ENCODE assay signal across 1 cellular context in the genomic region with DNA sequence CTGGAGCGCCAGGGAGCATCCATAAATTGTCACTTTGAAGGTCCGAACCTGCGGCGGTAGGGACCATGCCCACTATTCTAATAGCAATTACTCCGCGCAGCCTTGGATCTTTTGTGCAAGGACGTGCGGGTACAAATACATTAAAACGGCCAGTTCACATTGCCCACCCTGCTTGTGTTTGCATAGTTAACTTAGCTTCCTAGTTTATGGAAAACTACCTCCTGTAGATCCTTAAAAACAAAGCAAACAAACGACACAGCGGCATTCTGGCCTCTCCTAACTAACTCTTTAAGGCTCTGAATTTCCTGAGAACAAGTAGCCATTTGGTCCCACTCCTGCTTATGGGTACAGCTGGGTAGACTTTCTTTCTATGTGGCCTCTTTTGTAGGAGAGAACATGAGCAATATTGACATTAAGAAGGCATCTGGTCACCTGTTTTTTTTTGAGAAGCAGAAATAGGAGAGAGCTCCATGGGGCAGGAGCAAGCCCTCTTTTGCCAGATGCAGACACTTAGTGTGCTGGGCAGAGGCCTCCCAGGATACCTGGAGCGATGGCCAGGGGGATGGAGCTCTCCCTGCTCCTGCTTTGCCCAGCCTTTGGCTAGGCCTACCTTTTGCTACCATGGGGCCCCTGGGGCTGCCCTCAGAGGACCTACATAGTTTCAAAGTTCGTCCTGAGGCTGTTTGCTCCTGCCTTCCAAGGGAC.
TF ChIP-seq lines count a peak whose summit lies in the region.

No MANE protein-coding gene starts in this region.

TF ChIP-seq in HepG2, 621 proteins besides CTCF, POLR2A, EP300 and RAD21 (continued from another document and continues in another):
- TF ChIP-seq, protein P1, sequence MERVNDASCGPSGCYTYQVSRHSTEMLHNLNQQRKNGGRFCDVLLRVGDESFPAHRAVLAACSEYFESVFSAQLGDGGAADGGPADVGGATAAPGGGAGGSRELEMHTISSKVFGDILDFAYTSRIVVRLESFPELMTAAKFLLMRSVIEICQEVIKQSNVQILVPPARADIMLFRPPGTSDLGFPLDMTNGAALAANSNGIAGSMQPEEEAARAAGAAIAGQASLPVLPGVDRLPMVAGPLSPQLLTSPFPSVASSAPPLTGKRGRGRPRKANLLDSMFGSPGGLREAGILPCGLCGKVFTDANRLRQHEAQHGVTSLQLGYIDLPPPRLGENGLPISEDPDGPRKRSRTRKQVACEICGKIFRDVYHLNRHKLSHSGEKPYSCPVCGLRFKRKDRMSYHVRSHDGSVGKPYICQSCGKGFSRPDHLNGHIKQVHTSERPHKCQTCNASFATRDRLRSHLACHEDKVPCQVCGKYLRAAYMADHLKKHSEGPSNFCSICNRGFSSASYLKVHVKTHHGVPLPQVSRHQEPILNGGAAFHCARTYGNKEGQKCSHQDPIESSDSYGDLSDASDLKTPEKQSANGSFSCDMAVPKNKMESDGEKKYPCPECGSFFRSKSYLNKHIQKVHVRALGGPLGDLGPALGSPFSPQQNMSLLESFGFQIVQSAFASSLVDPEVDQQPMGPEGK (CRISPR knock-in tag; IDR thresholded peaks at IDR 0.05), result peak; percentile 87
- TF ChIP-seq ZNF546 (CRISPR knock-in tag; conservative IDR thresholded peaks at IDR 0.05) (no peak), TOE1 (CRISPR knock-in tag; IDR thresholded peaks at IDR 0.05) (no peak), XBP1 (CRISPR knock-in tag; IDR thresholded peaks at IDR 0.05) (0 out of 2 replicates have a peak, but pooled peaks have one; percentile 30), REPIN1 (CRISPR knock-in tag; IDR thresholded peaks at IDR 0.05; ENCODE audit: borderline replicate concordance, low read depth) (peak; percentile 10; the same call in 1 of the 2 replicates), ZNF430 (CRISPR knock-in tag; IDR thresholded peaks at IDR 0.05) (no peak), RFX1 (IDR thresholded peaks at IDR 0.05) (no peak), AKAP8 (CRISPR knock-in tag; IDR thresholded peaks at IDR 0.05) (no peak), HNF4A (CRISPR knock-in tag; IDR thresholded peaks at IDR 0.05) (peak; percentile 94), RFXANK (CRISPR knock-in tag; IDR thresholded peaks at IDR 0.05) (no peak), MED1 (CRISPR knock-in tag; IDR thresholded peaks at IDR 0.05) (peak; percentile 82), ZNF660 (CRISPR knock-in tag; IDR thresholded peaks at IDR 0.05; ENCODE audit: borderline replicate concordance, low read depth) (no peak), ZKSCAN5 (CRISPR knock-in tag; IDR thresholded peaks at IDR 0.05) (0 out of 2 replicates have a peak, but pooled peaks have one; percentile 29), ZNF224 (CRISPR knock-in tag; IDR thresholded peaks at IDR 0.05) (no peak), ZNF234 (CRISPR knock-in tag; conservative IDR thresholded peaks at IDR 0.05) (no peak), HMG20A (CRISPR knock-in tag; IDR thresholded peaks at IDR 0.05; ENCODE audit: borderline replicate concordance) (peak; percentile 56; the same call in 1 of the 2 replicates), ZFX (CRISPR knock-in tag; IDR thresholded peaks at IDR 0.05; ENCODE audit: low read depth) (peak; percentile 84), ZNF235 (CRISPR knock-in tag; IDR thresholded peaks at IDR 0.05; ENCODE audit: borderline replicate concordance) (no peak), JUN (CRISPR knock-in tag; IDR thresholded peaks at IDR 0.05) (no peak), HHEX (CRISPR knock-in tag; IDR thresholded peaks at IDR 0.05) (no peak), NFIC (IDR thresholded peaks at IDR 0.05; ENCODE audit: low read length) (0 out of 2 replicates have a peak, but pooled peaks have one; percentile 48), ZNF431 (CRISPR knock-in tag; IDR thresholded peaks at IDR 0.05; ENCODE audit: borderline replicate concordance, low read depth) (no peak), ZNF264 (CRISPR knock-in tag; IDR thresholded peaks at IDR 0.05) (peak; percentile 70), ZSCAN25 (CRISPR knock-in tag; IDR thresholded peaks at IDR 0.05) (0 out of 2 replicates have a peak, but pooled peaks have one; percentile 28), ZNF841 (CRISPR knock-in tag; IDR thresholded peaks at IDR 0.05; ENCODE audit: borderline replicate concordance) (no peak), KDM6A (CRISPR knock-in tag; IDR thresholded peaks at IDR 0.05; ENCODE audit: low read depth) (peak; percentile 83), MIER3 (CRISPR knock-in tag; IDR thresholded peaks at IDR 0.05; ENCODE audit: borderline replicate concordance) (no peak)
- TF ChIP-seq, protein P2, sequence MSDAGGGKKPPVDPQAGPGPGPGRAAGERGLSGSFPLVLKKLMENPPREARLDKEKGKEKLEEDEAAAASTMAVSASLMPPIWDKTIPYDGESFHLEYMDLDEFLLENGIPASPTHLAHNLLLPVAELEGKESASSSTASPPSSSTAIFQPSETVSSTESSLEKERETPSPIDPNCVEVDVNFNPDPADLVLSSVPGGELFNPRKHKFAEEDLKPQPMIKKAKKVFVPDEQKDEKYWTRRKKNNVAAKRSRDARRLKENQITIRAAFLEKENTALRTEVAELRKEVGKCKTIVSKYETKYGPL (CRISPR knock-in tag; IDR thresholded peaks at IDR 0.05), result no peak
- TF ChIP-seq, protein P3, sequence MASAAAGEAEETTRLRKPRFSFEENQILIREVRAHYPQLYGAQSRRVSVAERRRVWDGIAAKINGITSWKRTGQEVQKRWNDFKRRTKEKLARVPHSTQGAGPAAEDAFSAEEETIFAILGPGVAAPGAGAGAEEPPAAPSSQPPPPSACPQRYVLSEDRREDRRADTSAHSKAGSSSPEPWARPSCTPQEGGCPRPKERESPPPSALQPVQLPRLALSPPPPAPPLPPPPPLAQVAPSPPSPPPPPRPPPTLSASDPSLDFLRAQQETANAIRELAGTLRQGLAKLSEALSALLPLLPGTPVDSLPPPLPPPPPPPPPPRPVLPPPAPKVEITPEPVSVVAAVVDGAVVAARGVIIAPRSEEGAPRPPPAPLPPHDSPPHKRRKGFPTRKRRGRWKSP (CRISPR knock-in tag; IDR thresholded peaks at IDR 0.05), result peak; percentile 16; the same call in 1 of the 2 replicates
- TF ChIP-seq, protein P4, sequence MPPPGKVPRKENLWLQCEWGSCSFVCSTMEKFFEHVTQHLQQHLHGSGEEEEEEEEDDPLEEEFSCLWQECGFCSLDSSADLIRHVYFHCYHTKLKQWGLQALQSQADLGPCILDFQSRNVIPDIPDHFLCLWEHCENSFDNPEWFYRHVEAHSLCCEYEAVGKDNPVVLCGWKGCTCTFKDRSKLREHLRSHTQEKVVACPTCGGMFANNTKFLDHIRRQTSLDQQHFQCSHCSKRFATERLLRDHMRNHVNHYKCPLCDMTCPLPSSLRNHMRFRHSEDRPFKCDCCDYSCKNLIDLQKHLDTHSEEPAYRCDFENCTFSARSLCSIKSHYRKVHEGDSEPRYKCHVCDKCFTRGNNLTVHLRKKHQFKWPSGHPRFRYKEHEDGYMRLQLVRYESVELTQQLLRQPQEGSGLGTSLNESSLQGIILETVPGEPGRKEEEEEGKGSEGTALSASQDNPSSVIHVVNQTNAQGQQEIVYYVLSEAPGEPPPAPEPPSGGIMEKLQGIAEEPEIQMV (CRISPR knock-in tag; IDR thresholded peaks at IDR 0.05; ENCODE audit: low read depth), result no peak
- TF ChIP-seq, protein P5, sequence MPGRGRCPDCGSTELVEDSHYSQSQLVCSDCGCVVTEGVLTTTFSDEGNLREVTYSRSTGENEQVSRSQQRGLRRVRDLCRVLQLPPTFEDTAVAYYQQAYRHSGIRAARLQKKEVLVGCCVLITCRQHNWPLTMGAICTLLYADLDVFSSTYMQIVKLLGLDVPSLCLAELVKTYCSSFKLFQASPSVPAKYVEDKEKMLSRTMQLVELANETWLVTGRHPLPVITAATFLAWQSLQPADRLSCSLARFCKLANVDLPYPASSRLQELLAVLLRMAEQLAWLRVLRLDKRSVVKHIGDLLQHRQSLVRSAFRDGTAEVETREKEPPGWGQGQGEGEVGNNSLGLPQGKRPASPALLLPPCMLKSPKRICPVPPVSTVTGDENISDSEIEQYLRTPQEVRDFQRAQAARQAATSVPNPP (CRISPR knock-in tag; IDR thresholded peaks at IDR 0.05), result 0 out of 2 replicates have a peak, but pooled peaks have one; percentile 20
- TF ChIP-seq, protein P6, sequence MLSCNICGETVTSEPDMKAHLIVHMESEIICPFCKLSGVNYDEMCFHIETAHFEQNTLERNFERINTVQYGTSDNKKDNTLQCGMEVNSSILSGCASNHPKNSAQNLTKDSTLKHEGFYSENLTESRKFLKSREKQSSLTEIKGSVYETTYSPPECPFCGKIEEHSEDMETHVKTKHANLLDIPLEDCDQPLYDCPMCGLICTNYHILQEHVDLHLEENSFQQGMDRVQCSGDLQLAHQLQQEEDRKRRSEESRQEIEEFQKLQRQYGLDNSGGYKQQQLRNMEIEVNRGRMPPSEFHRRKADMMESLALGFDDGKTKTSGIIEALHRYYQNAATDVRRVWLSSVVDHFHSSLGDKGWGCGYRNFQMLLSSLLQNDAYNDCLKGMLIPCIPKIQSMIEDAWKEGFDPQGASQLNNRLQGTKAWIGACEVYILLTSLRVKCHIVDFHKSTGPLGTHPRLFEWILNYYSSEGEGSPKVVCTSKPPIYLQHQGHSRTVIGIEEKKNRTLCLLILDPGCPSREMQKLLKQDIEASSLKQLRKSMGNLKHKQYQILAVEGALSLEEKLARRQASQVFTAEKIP (CRISPR knock-in tag; IDR thresholded peaks at IDR 0.05; ENCODE audit: borderline replicate concordance), result no peak
- TF ChIP-seq, protein P7, sequence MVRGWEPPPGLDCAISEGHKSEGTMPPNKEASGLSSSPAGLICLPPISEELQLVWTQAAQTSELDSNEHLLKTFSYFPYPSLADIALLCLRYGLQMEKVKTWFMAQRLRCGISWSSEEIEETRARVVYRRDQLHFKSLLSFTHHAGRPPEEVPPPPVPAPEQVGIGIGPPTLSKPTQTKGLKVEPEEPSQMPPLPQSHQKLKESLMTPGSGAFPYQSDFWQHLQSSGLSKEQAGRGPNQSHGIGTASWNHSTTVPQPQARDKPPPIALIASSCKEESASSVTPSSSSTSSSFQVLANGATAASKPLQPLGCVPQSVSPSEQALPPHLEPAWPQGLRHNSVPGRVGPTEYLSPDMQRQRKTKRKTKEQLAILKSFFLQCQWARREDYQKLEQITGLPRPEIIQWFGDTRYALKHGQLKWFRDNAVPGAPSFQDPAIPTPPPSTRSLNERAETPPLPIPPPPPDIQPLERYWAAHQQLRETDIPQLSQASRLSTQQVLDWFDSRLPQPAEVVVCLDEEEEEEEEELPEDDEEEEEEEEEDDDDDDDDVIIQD (CRISPR knock-in tag; IDR thresholded peaks at IDR 0.05; ENCODE audit: low read depth), result no peak
- TF ChIP-seq, protein P8, sequence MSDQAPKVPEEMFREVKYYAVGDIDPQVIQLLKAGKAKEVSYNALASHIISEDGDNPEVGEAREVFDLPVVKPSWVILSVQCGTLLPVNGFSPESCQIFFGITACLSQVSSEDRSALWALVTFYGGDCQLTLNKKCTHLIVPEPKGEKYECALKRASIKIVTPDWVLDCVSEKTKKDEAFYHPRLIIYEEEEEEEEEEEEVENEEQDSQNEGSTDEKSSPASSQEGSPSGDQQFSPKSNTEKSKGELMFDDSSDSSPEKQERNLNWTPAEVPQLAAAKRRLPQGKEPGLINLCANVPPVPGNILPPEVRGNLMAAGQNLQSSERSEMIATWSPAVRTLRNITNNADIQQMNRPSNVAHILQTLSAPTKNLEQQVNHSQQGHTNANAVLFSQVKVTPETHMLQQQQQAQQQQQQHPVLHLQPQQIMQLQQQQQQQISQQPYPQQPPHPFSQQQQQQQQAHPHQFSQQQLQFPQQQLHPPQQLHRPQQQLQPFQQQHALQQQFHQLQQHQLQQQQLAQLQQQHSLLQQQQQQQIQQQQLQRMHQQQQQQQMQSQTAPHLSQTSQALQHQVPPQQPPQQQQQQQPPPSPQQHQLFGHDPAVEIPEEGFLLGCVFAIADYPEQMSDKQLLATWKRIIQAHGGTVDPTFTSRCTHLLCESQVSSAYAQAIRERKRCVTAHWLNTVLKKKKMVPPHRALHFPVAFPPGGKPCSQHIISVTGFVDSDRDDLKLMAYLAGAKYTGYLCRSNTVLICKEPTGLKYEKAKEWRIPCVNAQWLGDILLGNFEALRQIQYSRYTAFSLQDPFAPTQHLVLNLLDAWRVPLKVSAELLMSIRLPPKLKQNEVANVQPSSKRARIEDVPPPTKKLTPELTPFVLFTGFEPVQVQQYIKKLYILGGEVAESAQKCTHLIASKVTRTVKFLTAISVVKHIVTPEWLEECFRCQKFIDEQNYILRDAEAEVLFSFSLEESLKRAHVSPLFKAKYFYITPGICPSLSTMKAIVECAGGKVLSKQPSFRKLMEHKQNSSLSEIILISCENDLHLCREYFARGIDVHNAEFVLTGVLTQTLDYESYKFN (CRISPR knock-in tag; conservative IDR thresholded peaks at IDR 0.05), result peak; percentile 91
- TF ChIP-seq, protein P9, sequence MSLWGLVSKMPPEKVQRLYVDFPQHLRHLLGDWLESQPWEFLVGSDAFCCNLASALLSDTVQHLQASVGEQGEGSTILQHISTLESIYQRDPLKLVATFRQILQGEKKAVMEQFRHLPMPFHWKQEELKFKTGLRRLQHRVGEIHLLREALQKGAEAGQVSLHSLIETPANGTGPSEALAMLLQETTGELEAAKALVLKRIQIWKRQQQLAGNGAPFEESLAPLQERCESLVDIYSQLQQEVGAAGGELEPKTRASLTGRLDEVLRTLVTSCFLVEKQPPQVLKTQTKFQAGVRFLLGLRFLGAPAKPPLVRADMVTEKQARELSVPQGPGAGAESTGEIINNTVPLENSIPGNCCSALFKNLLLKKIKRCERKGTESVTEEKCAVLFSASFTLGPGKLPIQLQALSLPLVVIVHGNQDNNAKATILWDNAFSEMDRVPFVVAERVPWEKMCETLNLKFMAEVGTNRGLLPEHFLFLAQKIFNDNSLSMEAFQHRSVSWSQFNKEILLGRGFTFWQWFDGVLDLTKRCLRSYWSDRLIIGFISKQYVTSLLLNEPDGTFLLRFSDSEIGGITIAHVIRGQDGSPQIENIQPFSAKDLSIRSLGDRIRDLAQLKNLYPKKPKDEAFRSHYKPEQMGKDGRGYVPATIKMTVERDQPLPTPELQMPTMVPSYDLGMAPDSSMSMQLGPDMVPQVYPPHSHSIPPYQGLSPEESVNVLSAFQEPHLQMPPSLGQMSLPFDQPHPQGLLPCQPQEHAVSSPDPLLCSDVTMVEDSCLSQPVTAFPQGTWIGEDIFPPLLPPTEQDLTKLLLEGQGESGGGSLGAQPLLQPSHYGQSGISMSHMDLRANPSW (CRISPR knock-in tag; IDR thresholded peaks at IDR 0.05; ENCODE audit: borderline replicate concordance), result peak; percentile 63; the same call in 1 of the 2 replicates
- TF ChIP-seq, protein P10, sequence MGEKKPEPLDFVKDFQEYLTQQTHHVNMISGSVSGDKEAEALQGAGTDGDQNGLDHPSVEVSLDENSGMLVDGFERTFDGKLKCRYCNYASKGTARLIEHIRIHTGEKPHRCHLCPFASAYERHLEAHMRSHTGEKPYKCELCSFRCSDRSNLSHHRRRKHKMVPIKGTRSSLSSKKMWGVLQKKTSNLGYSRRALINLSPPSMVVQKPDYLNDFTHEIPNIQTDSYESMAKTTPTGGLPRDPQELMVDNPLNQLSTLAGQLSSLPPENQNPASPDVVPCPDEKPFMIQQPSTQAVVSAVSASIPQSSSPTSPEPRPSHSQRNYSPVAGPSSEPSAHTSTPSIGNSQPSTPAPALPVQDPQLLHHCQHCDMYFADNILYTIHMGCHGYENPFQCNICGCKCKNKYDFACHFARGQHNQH (CRISPR knock-in tag; IDR thresholded peaks at IDR 0.05), result 0 out of 2 replicates have a peak, but pooled peaks have one; percentile 39
- TF ChIP-seq, protein P11, sequence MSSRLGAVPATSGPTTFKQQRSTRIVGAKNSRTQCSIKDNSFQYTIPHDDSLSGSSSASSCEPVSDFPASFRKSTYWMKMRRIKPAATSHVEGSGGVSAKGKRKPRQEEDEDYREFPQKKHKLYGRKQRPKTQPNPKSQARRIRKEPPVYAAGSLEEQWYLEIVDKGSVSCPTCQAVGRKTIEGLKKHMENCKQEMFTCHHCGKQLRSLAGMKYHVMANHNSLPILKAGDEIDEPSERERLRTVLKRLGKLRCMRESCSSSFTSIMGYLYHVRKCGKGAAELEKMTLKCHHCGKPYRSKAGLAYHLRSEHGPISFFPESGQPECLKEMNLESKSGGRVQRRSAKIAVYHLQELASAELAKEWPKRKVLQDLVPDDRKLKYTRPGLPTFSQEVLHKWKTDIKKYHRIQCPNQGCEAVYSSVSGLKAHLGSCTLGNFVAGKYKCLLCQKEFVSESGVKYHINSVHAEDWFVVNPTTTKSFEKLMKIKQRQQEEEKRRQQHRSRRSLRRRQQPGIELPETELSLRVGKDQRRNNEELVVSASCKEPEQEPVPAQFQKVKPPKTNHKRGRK (CRISPR knock-in tag; IDR thresholded peaks at IDR 0.05), result no peak
